In the genomic region with DNA sequence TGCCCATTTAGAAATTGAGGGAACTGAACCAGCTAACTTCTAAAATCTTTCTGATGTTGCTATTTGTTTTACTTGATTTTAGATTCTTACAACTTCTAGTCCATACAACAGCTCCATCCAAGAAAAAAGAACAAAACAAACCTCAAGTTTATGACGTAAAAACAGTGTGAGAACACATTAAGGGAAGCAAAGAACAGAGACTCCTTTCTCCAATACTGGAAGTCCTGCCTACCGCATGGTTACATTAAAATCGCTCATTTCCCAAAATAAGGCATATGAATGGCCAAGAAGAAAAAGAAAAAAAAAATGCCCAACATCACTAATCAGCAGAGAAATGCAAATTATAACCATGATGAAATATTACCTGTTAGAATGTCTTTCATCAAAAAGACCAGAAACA, we compare ENCODE assay signal across 23 cellular contexts.
"Had no signal": no experiment of that assay in that cellular context is flagged by ENCODE, and none has a peak within 500 bp of the region (broad histone marks: within the 10 kb centered on the region; RNA-seq: fewer than 3 reads in every experiment).

No MANE protein-coding gene starts in this region.

- H3K4me3 Mint-ChIP-seq: immature natural killer cell, mesothelial cell of epicardium, naive B cell had no signal

- H3K27me3 ChIP-seq: esophagus muscularis mucosa, foreskin keratinocyte, gastrocnemius medialis, heart left ventricle, hepatocyte had no signal

- H3K36me3 ChIP-seq: esophagus muscularis mucosa, gastrocnemius medialis, heart left ventricle, lower lobe of right lung had no signal

- H3K9me3 Mint-ChIP-seq: immature natural killer cell, mesothelial cell of epicardium, naive B cell had no signal

- H3K9me3 ChIP-seq: esophagus muscularis mucosa, gastrocnemius medialis, heart left ventricle, lower lobe of right lung, mucosa of descending colon had no signal

- H3K27ac Mint-ChIP-seq: immature natural killer cell, mesothelial cell of epicardium, naive B cell had no signal

- H3K4me1 Mint-ChIP-seq: immature natural killer cell, naive B cell had no signal

- H3K4me1 ChIP-seq: foreskin keratinocyte had no signal

- H3K4me3 ChIP-seq: coronary artery, dorsolateral prefrontal cortex, esophagus muscularis mucosa, gastrocnemius medialis, heart left ventricle, hepatocyte, lower lobe of right lung, mucosa of descending colon had no signal

- DNase-seq: dermis blood vessel endothelial cell; dorsolateral prefrontal cortex; effector CD4-positive, alpha-beta T cell; effector memory CD4-positive, alpha-beta T cell; foreskin keratinocyte; gastrocnemius medialis; heart left ventricle; hypothalamus; immature natural killer cell; islet precursor cell; kidney; kidney glomerular epithelial cell; left colon; left ventricle myocardium superior; lower lobe of right lung; mesenchymal stem cell; mucosa of descending colon; naive B cell had no signal

- H3K27ac ChIP-seq: coronary artery, dorsolateral prefrontal cortex, esophagus muscularis mucosa, foreskin keratinocyte, hepatocyte, lower lobe of right lung had no signal

- ATAC-seq: foreskin keratinocyte, gastrocnemius medialis, heart left ventricle, left colon, left lobe of liver, left ventricle myocardium superior, lower lobe of right lung, mucosa of descending colon had no signal

- H3K36me3 Mint-ChIP-seq: immature natural killer cell, mesothelial cell of epicardium, naive B cell had no signal
